ENCODE assay signal across 8 cellular contexts in genomic region chr3:50299929-50300680, GRCh38. TPM values are rescaled to one million over a fixed set of nuclear protein-coding genes. Genes with fewer than 3 reads are reported as not detected.
DNase-seq lines count a peak whose midpoint lies in the region; ATAC-seq, FAIRE-seq and TF ChIP-seq lines count a peak whose summit lies in the region.

No MANE protein-coding gene starts in this region.

- no peak for TF ChIP-seq EP300 in ovary (IDR thresholded peaks at IDR 0.05)

- H3K4me3 ChIP-seq in ovary = peak overlapping the region; percentile 37

- intact Hi-C loops in ovary (cut with DNase I) = no loop called here

- H3K4me1 ChIP-seq in ovary (ENCODE audit: insufficient read depth) = peaks cover 13% of the 10 kb centered on the region

- no peak for ATAC-seq in HG03045 (IDR thresholded peaks at IDR 0.05; ENCODE audit: unreplicated experiment)

- no peaks in the 10 kb centered on the region for H3K27me3 Mint-ChIP-seq in activated CD4-positive, alpha-beta memory T cell treated with anti-CD3 and anti-CD28 coated beads, Interleukin-2, amount 10 ng/mL, durations not matched to agents 7 days and 5 days

- H3K4me1 Mint-ChIP-seq in activated CD4-positive, alpha-beta memory T cell treated with anti-CD3 and anti-CD28 coated beads, Interleukin-2, amount 10 ng/mL, durations not matched to agents 7 days and 5 days = peaks cover 41% of the 10 kb centered on the region

- TF ChIP-seq CTCF in ovary (IDR thresholded peaks at IDR 0.05) = no peak

- WGBS in ovary, 3 donors = 49 to 53% (median 52%) methylated on average over 12 of the region's 12 CpGs

- no peaks in the 10 kb centered on the region for H3K9me3 ChIP-seq in ovary

- peaks cover 10% of the 10 kb centered on the region for H3K36me3 Mint-ChIP-seq in activated CD4-positive, alpha-beta memory T cell treated with anti-CD3 and anti-CD28 coated beads, Interleukin-2, amount 10 ng/mL, durations not matched to agents 7 days and 5 days (ENCODE audit: low read depth)

- peak; percentile 32 for DNase-seq in AG08395 (ENCODE audit: low spot score)
- DNase-seq in HTR-8/SVneo (ENCODE audit: insufficient read length, low spot score) = no peak
- no peak for DNase-seq in activated CD4-positive, alpha-beta memory T cell treated with anti-CD3 and anti-CD28 coated beads, Interleukin-2, amount 10 ng/mL, durations not matched to agents 7 days and 5 days
- DNase-seq in foreskin melanocyte = peak; percentile 81
- peak in 2 of 5 donors; percentile 56 to 62 for DNase-seq in ovary
- DNase-seq in activated CD4-positive, CD25-positive, alpha-beta regulatory T cell (lab: John Stamatoyannopoulos, UW) = no peak
- no peak for DNase-seq in activated CD4-positive, CD25-positive, alpha-beta regulatory T cell treated with anti-CD3 and anti-CD28 coated beads, Interleukin-2, amount 50 U/mL, for 72 hours

- no peak for TF ChIP-seq POLR2A in ovary (IDR thresholded peaks at IDR 0.05)

- H3K27me3 ChIP-seq in ovary = no peaks in the 10 kb centered on the region

- peak; percentile 79 for FAIRE-seq in HTR-8/SVneo (lab: Jason Lieb, UNC)

- POLR2A ChIA-PET in activated CD4-positive, alpha-beta memory T cell treated with anti-CD3 and anti-CD28 coated beads, Interleukin-2, amount 10 ng/mL, durations not matched to agents 7 days and 5 days (lab: Charles Lee) = interaction anchor here (0.8 to 6.3 kb wide), 15 partner anchors 8 to 310 kb away, joined by 3 to 150 read pairs (median 5); partner anchors contain the start of genes CYB561D2, IFRD2, NPRL2 and RASSF1

- peak overlapping the region; percentile 100 for H3K27ac Mint-ChIP-seq in activated CD4-positive, alpha-beta memory T cell treated with anti-CD3 and anti-CD28 coated beads, Interleukin-2, amount 10 ng/mL, durations not matched to agents 7 days and 5 days

- H3K36me3 ChIP-seq in ovary = no peaks in the 10 kb centered on the region

- H3K4me3 Mint-ChIP-seq in activated CD4-positive, alpha-beta memory T cell treated with anti-CD3 and anti-CD28 coated beads, Interleukin-2, amount 10 ng/mL, durations not matched to agents 7 days and 5 days = peak overlapping the region; percentile 99

- H3K9me3 Mint-ChIP-seq in activated CD4-positive, alpha-beta memory T cell treated with anti-CD3 and anti-CD28 coated beads, Interleukin-2, amount 10 ng/mL, durations not matched to agents 7 days and 5 days = no peaks in the 10 kb centered on the region

- CTCF ChIA-PET in activated CD4-positive, alpha-beta memory T cell treated with anti-CD3 and anti-CD28 coated beads, Interleukin-2, amount 10 ng/mL, durations not matched to agents 7 days and 5 days (lab: Charles Lee) = interaction anchor here (0.6 to 4.2 kb wide), 16 partner anchors 11 to 232 kb away, joined by 3 to 82 read pairs (median 6); partner anchors contain the start of genes CYB561D2, HYAL2, LSMEM2 and RASSF1

- peak overlapping the region; percentile 9 to 68 for H3K27ac ChIP-seq in ovary

RNA-seq across cellular contexts. Expression of gene HYAL3, which starts 0.9 kb away (rescaled TPM):
- 10 to 100 TPM; 13.2 to 13.9 TPM for total RNA-seq in activated CD4-positive, alpha-beta memory T cell treated with anti-CD3 and anti-CD28 coated beads, Interleukin-2, amount 10 ng/mL, durations not matched to agents 7 days and 5 days
- 1 to 10 TPM in 6 of 7 donors, under 1 TPM in 1; 0.58 to 4.3 (median 2.0) TPM for total RNA-seq in ovary
- polyA plus RNA-seq in ovary = 1 to 10 TPM; 1.5 to 1.9 TPM

RNA-seq across cellular contexts. Expression of gene NAA80, which starts 0.9 kb away (rescaled TPM):
- total RNA-seq in activated CD4-positive, alpha-beta memory T cell treated with anti-CD3 and anti-CD28 coated beads, Interleukin-2, amount 10 ng/mL, durations not matched to agents 7 days and 5 days = 10 to 100 TPM; 41.5 to 49.4 TPM
- 10 to 100 TPM in 6 of 7 donors, 1 to 10 TPM in 1; 9.7 to 15.7 (median 13.0) TPM for total RNA-seq in ovary
- polyA plus RNA-seq in ovary = 10 to 100 TPM in 1 of 2 donors, 1 to 10 TPM in 1; 2.6 to 11.2 TPM

RNA-seq across cellular contexts. Expression of gene HYAL1, which starts 3.3 kb away (rescaled TPM):
- under 1 TPM; 0.28 to 0.35 TPM for total RNA-seq in activated CD4-positive, alpha-beta memory T cell treated with anti-CD3 and anti-CD28 coated beads, Interleukin-2, amount 10 ng/mL, durations not matched to agents 7 days and 5 days
- total RNA-seq in ovary = 1 to 10 TPM; 1.8 to 9.3 (median 3.3) TPM
- polyA plus RNA-seq in ovary = 1 to 10 TPM; 3.6 to 4.4 TPM

RNA-seq across cellular contexts. Expression of gene IFRD2, which starts 7.9 kb away (rescaled TPM):
- 10 to 100 TPM; 40.6 to 45.0 TPM for total RNA-seq in activated CD4-positive, alpha-beta memory T cell treated with anti-CD3 and anti-CD28 coated beads, Interleukin-2, amount 10 ng/mL, durations not matched to agents 7 days and 5 days
- 10 to 100 TPM; 31.8 to 76.9 (median 56.4) TPM for total RNA-seq in ovary
- polyA plus RNA-seq in ovary = 10 to 100 TPM; 14.5 to 32.8 TPM

RNA-seq across cellular contexts. Expression of gene LSMEM2, which starts 21.2 kb away (rescaled TPM):
- not detected for total RNA-seq in activated CD4-positive, alpha-beta memory T cell treated with anti-CD3 and anti-CD28 coated beads, Interleukin-2, amount 10 ng/mL, durations not matched to agents 7 days and 5 days
- total RNA-seq in ovary = 1 to 10 TPM in 2 of 7 donors, under 1 TPM in 3, not detected in 2; 0.42 to 1.4 (median 0.76) TPM
- 1 to 10 TPM in 1 of 2 donors, under 1 TPM in 1; 0.60 to 1.0 TPM for polyA plus RNA-seq in ovary

Comparison
In these comparisons a context has a peak if more than half of its experiments do, and no peak if none do; other contexts are left out.
1. DNase-seq: peak in AG08395 (single experiment) and foreskin melanocyte (single experiment); none in HTR-8/SVneo (single experiment), activated CD4-positive, alpha-beta memory T cell treated with anti-CD3 and anti-CD28 coated beads, Interleukin-2, amount 10 ng/mL, durations not matched to agents 7 days and 5 days (single experiment), activated CD4-positive, CD25-positive, alpha-beta regulatory T cell (0 of 4) and activated CD4-positive, CD25-positive, alpha-beta regulatory T cell treated with anti-CD3 and anti-CD28 coated beads, Interleukin-2, amount 50 U/mL, for 72 hours (single experiment).